Comparison of ENCODE assay signal across 1 cellular context in the genomic region with DNA sequence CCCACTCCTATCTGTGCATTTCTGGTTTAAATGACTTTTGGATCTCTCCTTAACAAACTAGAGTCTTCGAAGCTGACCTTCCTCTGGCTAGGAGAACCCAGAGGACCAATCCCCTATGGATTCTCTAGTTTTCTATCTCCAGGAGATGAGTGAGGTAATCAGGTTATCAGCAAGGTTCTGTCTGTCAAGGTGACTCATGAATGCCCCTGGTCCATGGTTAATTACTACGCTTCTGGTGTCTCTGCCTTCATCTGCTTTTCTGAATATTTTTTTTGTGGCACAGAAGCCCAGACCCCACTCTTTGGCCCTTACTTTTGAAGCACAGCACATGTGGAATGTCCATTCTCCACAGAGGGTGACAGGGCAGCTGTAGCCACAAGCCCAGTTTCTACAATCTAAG.
TF ChIP-seq lines count a peak whose summit lies in the region.

No MANE protein-coding gene starts in this region.

TF ChIP-seq in neural cell, 6 proteins besides CTCF, POLR2A, EP300 and RAD21 (continued from another document):
- TF ChIP-seq, protein P1, sequence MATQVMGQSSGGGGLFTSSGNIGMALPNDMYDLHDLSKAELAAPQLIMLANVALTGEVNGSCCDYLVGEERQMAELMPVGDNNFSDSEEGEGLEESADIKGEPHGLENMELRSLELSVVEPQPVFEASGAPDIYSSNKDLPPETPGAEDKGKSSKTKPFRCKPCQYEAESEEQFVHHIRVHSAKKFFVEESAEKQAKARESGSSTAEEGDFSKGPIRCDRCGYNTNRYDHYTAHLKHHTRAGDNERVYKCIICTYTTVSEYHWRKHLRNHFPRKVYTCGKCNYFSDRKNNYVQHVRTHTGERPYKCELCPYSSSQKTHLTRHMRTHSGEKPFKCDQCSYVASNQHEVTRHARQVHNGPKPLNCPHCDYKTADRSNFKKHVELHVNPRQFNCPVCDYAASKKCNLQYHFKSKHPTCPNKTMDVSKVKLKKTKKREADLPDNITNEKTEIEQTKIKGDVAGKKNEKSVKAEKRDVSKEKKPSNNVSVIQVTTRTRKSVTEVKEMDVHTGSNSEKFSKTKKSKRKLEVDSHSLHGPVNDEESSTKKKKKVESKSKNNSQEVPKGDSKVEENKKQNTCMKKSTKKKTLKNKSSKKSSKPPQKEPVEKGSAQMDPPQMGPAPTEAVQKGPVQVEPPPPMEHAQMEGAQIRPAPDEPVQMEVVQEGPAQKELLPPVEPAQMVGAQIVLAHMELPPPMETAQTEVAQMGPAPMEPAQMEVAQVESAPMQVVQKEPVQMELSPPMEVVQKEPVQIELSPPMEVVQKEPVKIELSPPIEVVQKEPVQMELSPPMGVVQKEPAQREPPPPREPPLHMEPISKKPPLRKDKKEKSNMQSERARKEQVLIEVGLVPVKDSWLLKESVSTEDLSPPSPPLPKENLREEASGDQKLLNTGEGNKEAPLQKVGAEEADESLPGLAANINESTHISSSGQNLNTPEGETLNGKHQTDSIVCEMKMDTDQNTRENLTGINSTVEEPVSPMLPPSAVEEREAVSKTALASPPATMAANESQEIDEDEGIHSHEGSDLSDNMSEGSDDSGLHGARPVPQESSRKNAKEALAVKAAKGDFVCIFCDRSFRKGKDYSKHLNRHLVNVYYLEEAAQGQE (IDR thresholded peaks at IDR 0.05; ENCODE audit: borderline replicate concordance), result no peak
